In the genomic region with DNA sequence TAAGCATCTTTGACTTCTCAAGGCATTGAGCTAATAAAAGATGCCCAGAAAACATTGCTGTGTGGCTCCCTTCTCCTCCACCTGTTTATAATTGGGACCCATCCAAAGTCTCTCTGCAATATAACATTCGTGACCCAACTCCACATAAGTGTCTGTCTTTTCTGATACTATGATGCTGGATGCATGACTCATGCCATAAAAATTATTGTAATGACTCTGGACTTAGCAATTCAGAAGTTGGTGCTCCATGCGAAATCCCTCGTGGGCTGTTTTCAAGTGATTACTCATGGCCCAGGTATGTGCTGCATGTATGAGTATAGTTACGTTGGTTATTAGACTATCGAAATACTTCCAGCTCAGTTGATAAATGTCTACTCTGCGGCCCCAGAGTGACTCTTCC, we compare ENCODE assay signal across 12 cellular contexts. TPM values are rescaled to one million over a fixed set of nuclear protein-coding genes. Genes with fewer than 3 reads are reported as not detected.
DNase-seq lines count a peak whose midpoint lies in the region; ATAC-seq, FAIRE-seq and TF ChIP-seq lines count a peak whose summit lies in the region.
"Had no signal": no experiment of that assay in that cellular context is flagged by ENCODE, and none has a peak within 500 bp of the region (broad histone marks: within the 10 kb centered on the region; RNA-seq: fewer than 3 reads in every experiment).

No MANE protein-coding gene starts in this region.

- peaks cover 82% of the 10 kb centered on the region for H3K27me3 Mint-ChIP-seq in T-helper 17 cell

- no peaks in the 10 kb centered on the region for H3K36me3 Mint-ChIP-seq in T-helper 17 cell (ENCODE audit: low read depth)

- H3K27ac Mint-ChIP-seq in T-helper 17 cell: no peak overlapping the region
- H3K27ac Mint-ChIP-seq: T-helper 1 cell treated with Interleukin-12 subunit alpha and Interleukin-12 subunit beta and Interleukin-4 antibody, amounts not matched to agents 30 μg/mL and 1 μg/mL, for 36 hours had no signal

- TF ChIP-seq CTCF in dorsolateral prefrontal cortex (IDR thresholded peaks at IDR 0.05 in 54 of 56, conservative IDR thresholded peaks at IDR 0.05 in 2 of 56; ENCODE audit: low read depth in 1 of 56, partially characterized antibody in 56 of 56): no peak

- peak; percentile 100 for DNase-seq in ELR (ENCODE audit: low read depth)
- DNase-seq in RCC 7860 (ENCODE audit: low spot score): peak; percentile 97
- DNase-seq in pulmonary artery endothelial cell (ENCODE audit: low read depth, low spot score): peak; percentile 94
- DNase-seq in T-helper 17 cell: no peak
- DNase-seq in dorsolateral prefrontal cortex: no peak
- DNase-seq: NCI-H1694 treated with DMSO at 0.1 percent for 48 hours; stimulated activated CD4-positive, alpha-beta T cell treated with anti-CD3 and anti-CD28 coated beads, Interleukin-2, amount 100 ng/mL, for 48 hours; tibial artery had no signal

- intact Hi-C loops in dorsolateral prefrontal cortex (cut with DNase I): no loop called here

- H3K9me3 ChIP-seq in T-helper 17 cell (ENCODE audit: control insufficient read depth, low read length, poor library complexity, severe bottlenecking): no peaks in the 10 kb centered on the region
- H3K9me3 ChIP-seq: tibial artery had no signal

- H3K4me3 ChIP-seq in dorsolateral prefrontal cortex: no peak overlapping the region
- H3K4me3 ChIP-seq: tibial artery had no signal

- FAIRE-seq in RCC 7860 (lab: Jason Lieb, UNC): peak; percentile 95

- no peak overlapping the region for H3K27ac ChIP-seq in dorsolateral prefrontal cortex
- H3K27ac ChIP-seq: tibial artery had no signal

- no peaks in the 10 kb centered on the region for H3K4me1 Mint-ChIP-seq in T-helper 17 cell

- no peak overlapping the region for H3K4me3 Mint-ChIP-seq in T-helper 17 cell
- H3K4me3 Mint-ChIP-seq: T-helper 1 cell treated with Interleukin-12 subunit alpha and Interleukin-12 subunit beta and Interleukin-4 antibody, amounts not matched to agents 30 μg/mL and 1 μg/mL, for 36 hours had no signal

- peak; percentile 77 for ATAC-seq in esophagus mucosa
- no peak for ATAC-seq in T-helper 17 cell
- no peak for ATAC-seq in HG02610 (IDR thresholded peaks at IDR 0.05; ENCODE audit: unreplicated experiment)
- ATAC-seq in GM18870 (IDR thresholded peaks at IDR 0.05; ENCODE audit: unreplicated experiment): no peak

- peaks cover 0 to 15% (median 0%) of the 10 kb centered on the region in 45 donors for H3K27me3 ChIP-seq in dorsolateral prefrontal cortex

RNA-seq across cellular contexts. Expression of a gene that starts 11.7 kb away (rescaled TPM):
- 5.6 TPM for total RNA-seq in esophagus mucosa
- 26.9 and 36.6 TPM in 2 replicates for total RNA-seq in pulmonary artery endothelial cell
- not detected for total RNA-seq in T-helper 17 cell
- total RNA-seq in dorsolateral prefrontal cortex: 10 to 100 TPM in 82 of 120 experiments, 1 to 10 TPM in 38; 4.2 to 34.9 (median 12.1) TPM

RNA-seq across cellular contexts. Expression of a gene that starts 32.7 kb away (rescaled TPM):
- total RNA-seq in esophagus mucosa (22.7 TPM), pulmonary artery endothelial cell (21.5 and 30.2 TPM in 2 replicates), T-helper 17 cell (10 to 100 TPM; 28.9 to 41.2 TPM), dorsolateral prefrontal cortex (100 to 1,000 TPM in 108 of 120 experiments, 10 to 100 TPM in 12; 74.7 to 169 (median 126) TPM)

Comparison
In these comparisons a context has a peak if more than half of its experiments do, and no peak if none do; other contexts are left out.
1. DNase-seq: peak in ELR (single experiment), RCC 7860 (single experiment) and pulmonary artery endothelial cell (single experiment); none in T-helper 17 cell (0 of 3) and dorsolateral prefrontal cortex (0 of 10).